Comparison of ENCODE assay signal across 1 cellular context in the genomic region with DNA sequence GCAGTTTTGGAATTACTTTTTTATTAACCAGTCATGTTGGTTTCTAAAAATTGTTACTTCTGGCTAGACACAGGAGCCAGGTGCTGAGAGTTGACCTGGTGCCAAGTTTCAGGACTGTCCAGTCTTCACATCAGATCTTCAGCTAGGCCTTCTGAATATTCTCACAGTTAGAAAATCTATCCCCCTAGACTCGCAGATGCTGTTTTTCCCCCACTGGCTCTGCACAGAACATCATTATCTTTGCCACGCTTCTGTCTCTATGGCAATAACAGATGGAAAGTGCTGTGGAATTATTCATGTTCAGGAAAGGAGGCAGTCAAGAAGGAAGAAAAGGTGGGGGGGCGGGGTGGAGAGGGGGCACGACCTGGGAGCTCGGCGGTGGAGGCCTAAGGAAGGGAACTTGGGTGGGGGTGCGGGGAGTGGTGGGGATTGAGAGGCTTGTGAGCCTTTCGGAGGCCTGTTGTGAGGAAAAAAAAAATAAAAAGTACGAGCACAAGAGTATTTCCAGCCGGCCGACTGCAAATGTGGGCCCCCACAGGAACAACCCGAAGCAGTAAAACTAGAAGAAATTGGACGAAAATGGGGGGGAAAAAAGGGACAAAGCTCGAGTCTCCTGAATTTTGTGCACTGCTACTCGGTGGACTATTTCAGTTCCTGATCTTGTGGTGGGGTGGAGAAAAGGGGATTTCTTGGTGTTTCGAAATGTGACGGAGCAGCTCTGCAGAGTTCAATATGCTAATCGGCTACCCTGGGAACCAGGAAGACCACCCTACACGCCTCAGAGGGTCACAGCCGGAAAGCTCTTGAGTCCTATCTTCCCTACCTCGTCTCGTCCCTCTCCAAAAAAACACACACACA.
TF ChIP-seq lines count a peak whose summit lies in the region.

No MANE protein-coding gene starts in this region.

TF ChIP-seq in K562, 482 proteins besides CTCF, POLR2A, EP300 and RAD21 (continued from another document and continues in another):
- TF ChIP-seq, protein P1, sequence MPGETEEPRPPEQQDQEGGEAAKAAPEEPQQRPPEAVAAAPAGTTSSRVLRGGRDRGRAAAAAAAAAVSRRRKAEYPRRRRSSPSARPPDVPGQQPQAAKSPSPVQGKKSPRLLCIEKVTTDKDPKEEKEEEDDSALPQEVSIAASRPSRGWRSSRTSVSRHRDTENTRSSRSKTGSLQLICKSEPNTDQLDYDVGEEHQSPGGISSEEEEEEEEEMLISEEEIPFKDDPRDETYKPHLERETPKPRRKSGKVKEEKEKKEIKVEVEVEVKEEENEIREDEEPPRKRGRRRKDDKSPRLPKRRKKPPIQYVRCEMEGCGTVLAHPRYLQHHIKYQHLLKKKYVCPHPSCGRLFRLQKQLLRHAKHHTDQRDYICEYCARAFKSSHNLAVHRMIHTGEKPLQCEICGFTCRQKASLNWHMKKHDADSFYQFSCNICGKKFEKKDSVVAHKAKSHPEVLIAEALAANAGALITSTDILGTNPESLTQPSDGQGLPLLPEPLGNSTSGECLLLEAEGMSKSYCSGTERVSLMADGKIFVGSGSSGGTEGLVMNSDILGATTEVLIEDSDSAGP (CRISPR knock-in tag; IDR thresholded peaks at IDR 0.05): no peak
- TF ChIP-seq, protein P2, sequence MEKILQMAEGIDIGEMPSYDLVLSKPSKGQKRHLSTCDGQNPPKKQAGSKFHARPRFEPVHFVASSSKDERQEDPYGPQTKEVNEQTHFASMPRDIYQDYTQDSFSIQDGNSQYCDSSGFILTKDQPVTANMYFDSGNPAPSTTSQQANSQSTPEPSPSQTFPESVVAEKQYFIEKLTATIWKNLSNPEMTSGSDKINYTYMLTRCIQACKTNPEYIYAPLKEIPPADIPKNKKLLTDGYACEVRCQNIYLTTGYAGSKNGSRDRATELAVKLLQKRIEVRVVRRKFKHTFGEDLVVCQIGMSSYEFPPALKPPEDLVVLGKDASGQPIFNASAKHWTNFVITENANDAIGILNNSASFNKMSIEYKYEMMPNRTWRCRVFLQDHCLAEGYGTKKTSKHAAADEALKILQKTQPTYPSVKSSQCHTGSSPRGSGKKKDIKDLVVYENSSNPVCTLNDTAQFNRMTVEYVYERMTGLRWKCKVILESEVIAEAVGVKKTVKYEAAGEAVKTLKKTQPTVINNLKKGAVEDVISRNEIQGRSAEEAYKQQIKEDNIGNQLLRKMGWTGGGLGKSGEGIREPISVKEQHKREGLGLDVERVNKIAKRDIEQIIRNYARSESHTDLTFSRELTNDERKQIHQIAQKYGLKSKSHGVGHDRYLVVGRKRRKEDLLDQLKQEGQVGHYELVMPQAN (IDR thresholded peaks at IDR 0.05; ENCODE audit: borderline replicate concordance): no peak
- TF ChIP-seq ZC3H11A (IDR thresholded peaks at IDR 0.05; ENCODE audit: low read depth, low read length): no peak
- TF ChIP-seq NFRKB (IDR thresholded peaks at IDR 0.05; ENCODE audit: low read depth): peak; percentile 86
- no peak for TF ChIP-seq RAD51 (IDR thresholded peaks at IDR 0.05; ENCODE audit: borderline replicate concordance, low read depth)
- TF ChIP-seq ZNF589 (CRISPR knock-in tag; IDR thresholded peaks at IDR 0.05; ENCODE audit: low read depth): no peak
- 0 out of 2 replicates have a peak, but pooled peaks have one; percentile 23 for TF ChIP-seq DPF2 (IDR thresholded peaks at IDR 0.05)
- TF ChIP-seq ZNF766 (CRISPR knock-in tag; conservative IDR thresholded peaks at IDR 0.05): no peak
- no peak for TF ChIP-seq POLR2B (IDR thresholded peaks at IDR 0.05; ENCODE audit: low read depth, partially characterized antibody)
- TF ChIP-seq SP2 (IDR thresholded peaks at IDR 0.05; ENCODE audit: extremely low read depth, low read depth, low read length, poor library complexity, severe bottlenecking): no peak
- TF ChIP-seq, protein P3, sequence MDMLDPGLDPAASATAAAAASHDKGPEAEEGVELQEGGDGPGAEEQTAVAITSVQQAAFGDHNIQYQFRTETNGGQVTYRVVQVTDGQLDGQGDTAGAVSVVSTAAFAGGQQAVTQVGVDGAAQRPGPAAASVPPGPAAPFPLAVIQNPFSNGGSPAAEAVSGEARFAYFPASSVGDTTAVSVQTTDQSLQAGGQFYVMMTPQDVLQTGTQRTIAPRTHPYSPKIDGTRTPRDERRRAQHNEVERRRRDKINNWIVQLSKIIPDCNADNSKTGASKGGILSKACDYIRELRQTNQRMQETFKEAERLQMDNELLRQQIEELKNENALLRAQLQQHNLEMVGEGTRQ (CRISPR knock-in tag; IDR thresholded peaks at IDR 0.05): no peak
- TF ChIP-seq, protein P4, sequence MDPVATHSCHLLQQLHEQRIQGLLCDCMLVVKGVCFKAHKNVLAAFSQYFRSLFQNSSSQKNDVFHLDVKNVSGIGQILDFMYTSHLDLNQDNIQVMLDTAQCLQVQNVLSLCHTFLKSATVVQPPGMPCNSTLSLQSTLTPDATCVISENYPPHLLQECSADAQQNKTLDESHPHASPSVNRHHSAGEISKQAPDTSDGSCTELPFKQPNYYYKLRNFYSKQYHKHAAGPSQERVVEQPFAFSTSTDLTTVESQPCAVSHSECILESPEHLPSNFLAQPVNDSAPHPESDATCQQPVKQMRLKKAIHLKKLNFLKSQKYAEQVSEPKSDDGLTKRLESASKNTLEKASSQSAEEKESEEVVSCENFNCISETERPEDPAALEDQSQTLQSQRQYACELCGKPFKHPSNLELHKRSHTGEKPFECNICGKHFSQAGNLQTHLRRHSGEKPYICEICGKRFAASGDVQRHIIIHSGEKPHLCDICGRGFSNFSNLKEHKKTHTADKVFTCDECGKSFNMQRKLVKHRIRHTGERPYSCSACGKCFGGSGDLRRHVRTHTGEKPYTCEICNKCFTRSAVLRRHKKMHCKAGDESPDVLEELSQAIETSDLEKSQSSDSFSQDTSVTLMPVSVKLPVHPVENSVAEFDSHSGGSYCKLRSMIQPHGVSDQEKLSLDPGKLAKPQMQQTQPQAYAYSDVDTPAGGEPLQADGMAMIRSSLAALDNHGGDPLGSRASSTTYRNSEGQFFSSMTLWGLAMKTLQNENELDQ (CRISPR knock-in tag; IDR thresholded peaks at IDR 0.05; ENCODE audit: borderline replicate concordance): no peak
- TF ChIP-seq, protein P5, sequence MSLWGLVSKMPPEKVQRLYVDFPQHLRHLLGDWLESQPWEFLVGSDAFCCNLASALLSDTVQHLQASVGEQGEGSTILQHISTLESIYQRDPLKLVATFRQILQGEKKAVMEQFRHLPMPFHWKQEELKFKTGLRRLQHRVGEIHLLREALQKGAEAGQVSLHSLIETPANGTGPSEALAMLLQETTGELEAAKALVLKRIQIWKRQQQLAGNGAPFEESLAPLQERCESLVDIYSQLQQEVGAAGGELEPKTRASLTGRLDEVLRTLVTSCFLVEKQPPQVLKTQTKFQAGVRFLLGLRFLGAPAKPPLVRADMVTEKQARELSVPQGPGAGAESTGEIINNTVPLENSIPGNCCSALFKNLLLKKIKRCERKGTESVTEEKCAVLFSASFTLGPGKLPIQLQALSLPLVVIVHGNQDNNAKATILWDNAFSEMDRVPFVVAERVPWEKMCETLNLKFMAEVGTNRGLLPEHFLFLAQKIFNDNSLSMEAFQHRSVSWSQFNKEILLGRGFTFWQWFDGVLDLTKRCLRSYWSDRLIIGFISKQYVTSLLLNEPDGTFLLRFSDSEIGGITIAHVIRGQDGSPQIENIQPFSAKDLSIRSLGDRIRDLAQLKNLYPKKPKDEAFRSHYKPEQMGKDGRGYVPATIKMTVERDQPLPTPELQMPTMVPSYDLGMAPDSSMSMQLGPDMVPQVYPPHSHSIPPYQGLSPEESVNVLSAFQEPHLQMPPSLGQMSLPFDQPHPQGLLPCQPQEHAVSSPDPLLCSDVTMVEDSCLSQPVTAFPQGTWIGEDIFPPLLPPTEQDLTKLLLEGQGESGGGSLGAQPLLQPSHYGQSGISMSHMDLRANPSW (CRISPR knock-in tag; IDR thresholded peaks at IDR 0.05): no peak
- TF ChIP-seq ZNF668 (CRISPR knock-in tag; IDR thresholded peaks at IDR 0.05): no peak
- TF ChIP-seq, protein P6, sequence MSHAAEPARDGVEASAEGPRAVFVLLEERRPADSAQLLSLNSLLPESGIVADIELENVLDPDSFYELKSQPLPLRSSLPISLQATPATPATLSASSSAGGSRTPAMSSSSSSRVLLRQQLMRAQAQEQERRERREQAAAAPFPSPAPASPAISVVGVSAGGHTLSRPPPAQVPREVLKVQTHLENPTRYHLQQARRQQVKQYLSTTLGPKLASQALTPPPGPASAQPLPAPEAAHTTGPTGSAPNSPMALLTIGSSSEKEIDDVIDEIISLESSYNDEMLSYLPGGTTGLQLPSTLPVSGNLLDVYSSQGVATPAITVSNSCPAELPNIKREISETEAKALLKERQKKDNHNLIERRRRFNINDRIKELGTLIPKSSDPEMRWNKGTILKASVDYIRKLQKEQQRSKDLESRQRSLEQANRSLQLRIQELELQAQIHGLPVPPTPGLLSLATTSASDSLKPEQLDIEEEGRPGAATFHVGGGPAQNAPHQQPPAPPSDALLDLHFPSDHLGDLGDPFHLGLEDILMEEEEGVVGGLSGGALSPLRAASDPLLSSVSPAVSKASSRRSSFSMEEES (CRISPR knock-in tag; IDR thresholded peaks at IDR 0.05): no peak
- peak; percentile 73; the same call in 1 of the 2 replicates for TF ChIP-seq KAT7 (CRISPR knock-in tag; IDR thresholded peaks at IDR 0.05; ENCODE audit: borderline replicate concordance)
- TF ChIP-seq ETV5 (CRISPR knock-in tag; IDR thresholded peaks at IDR 0.05; ENCODE audit: low read depth): no peak
- 0 out of 2 replicates have a peak, but pooled peaks have one; percentile 24 for TF ChIP-seq NBN (IDR thresholded peaks at IDR 0.05; ENCODE audit: low read depth)
- no peak for TF ChIP-seq ZBTB1 (CRISPR knock-in tag; IDR thresholded peaks at IDR 0.05; ENCODE audit: borderline replicate concordance, low read depth)
- TF ChIP-seq RB1 (IDR thresholded peaks at IDR 0.05; ENCODE audit: low read depth): no peak
- TF ChIP-seq, protein P7, sequence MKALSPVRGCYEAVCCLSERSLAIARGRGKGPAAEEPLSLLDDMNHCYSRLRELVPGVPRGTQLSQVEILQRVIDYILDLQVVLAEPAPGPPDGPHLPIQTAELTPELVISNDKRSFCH (CRISPR knock-in tag; IDR thresholded peaks at IDR 0.05): no peak
- TF ChIP-seq, protein P7 (tag; IDR thresholded peaks at IDR 0.05): no peak
- no peak for TF ChIP-seq YBX1 (IDR thresholded peaks at IDR 0.05)
- no peak for TF ChIP-seq PTRF (tag; IDR thresholded peaks at IDR 0.05)
- no peak for TF ChIP-seq IFI16 (CRISPR knock-in tag; IDR thresholded peaks at IDR 0.05)
- no peak for TF ChIP-seq NUFIP1 (IDR thresholded peaks at IDR 0.05; ENCODE audit: partially characterized antibody)
- TF ChIP-seq, protein P8, sequence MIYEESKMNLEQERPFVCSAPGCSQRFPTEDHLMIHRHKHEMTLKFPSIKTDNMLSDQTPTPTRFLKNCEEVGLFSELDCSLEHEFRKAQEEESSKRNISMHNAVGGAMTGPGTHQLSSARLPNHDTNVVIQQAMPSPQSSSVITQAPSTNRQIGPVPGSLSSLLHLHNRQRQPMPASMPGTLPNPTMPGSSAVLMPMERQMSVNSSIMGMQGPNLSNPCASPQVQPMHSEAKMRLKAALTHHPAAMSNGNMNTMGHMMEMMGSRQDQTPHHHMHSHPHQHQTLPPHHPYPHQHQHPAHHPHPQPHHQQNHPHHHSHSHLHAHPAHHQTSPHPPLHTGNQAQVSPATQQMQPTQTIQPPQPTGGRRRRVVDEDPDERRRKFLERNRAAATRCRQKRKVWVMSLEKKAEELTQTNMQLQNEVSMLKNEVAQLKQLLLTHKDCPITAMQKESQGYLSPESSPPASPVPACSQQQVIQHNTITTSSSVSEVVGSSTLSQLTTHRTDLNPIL (CRISPR knock-in tag; IDR thresholded peaks at IDR 0.05): no peak
- TF ChIP-seq ZBED1 (IDR thresholded peaks at IDR 0.05): 0 out of 2 replicates have a peak, but pooled peaks have one; percentile 11
- TF ChIP-seq NFIC (IDR thresholded peaks at IDR 0.05): peak; percentile 83
- TF ChIP-seq, protein P9, sequence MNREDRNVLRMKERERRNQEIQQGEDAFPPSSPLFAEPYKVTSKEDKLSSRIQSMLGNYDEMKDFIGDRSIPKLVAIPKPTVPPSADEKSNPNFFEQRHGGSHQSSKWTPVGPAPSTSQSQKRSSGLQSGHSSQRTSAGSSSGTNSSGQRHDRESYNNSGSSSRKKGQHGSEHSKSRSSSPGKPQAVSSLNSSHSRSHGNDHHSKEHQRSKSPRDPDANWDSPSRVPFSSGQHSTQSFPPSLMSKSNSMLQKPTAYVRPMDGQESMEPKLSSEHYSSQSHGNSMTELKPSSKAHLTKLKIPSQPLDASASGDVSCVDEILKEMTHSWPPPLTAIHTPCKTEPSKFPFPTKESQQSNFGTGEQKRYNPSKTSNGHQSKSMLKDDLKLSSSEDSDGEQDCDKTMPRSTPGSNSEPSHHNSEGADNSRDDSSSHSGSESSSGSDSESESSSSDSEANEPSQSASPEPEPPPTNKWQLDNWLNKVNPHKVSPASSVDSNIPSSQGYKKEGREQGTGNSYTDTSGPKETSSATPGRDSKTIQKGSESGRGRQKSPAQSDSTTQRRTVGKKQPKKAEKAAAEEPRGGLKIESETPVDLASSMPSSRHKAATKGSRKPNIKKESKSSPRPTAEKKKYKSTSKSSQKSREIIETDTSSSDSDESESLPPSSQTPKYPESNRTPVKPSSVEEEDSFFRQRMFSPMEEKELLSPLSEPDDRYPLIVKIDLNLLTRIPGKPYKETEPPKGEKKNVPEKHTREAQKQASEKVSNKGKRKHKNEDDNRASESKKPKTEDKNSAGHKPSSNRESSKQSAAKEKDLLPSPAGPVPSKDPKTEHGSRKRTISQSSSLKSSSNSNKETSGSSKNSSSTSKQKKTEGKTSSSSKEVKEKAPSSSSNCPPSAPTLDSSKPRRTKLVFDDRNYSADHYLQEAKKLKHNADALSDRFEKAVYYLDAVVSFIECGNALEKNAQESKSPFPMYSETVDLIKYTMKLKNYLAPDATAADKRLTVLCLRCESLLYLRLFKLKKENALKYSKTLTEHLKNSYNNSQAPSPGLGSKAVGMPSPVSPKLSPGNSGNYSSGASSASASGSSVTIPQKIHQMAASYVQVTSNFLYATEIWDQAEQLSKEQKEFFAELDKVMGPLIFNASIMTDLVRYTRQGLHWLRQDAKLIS (CRISPR knock-in tag; IDR thresholded peaks at IDR 0.05): 0 out of 2 replicates have a peak, but pooled peaks have one; percentile 31
- TF ChIP-seq ZFP36 (IDR thresholded peaks at IDR 0.05; ENCODE audit: low read depth, low read length, partially characterized antibody): no peak
- TF ChIP-seq CBX5 (IDR thresholded peaks at IDR 0.05; ENCODE audit: borderline replicate concordance, low read depth): no peak
